ENCODE assay signal across 8 cellular contexts in the genomic region with DNA sequence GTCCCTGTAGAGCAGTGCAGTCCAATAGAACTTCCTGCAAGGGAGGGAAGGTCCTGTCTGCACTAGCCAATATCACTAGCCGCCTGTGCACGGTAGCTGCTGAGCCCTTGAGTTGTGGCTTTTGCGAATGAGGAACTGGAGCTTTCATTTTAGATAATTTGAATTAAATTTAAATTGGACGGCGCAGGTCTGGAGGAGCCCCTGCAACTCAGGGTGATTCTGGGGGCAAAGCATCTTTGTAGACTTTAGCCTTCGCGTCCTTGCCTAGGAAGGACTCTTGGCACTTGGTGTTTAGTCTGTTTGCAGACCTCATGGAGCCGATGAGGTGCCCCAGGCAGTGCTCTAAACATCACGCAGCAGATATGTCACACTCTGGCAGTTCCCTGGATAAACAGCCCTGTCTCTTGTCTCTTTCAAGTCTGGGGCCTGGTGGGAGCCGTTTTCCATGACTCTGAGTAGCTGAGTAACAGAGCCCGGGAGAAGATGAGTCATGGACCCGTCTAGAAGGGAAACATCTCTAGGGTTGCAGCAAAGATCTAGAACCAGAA.
A peak's percentile ranks its signal among the peaks of the same experiment; 100 is the strongest.
DNase-seq lines count a peak whose midpoint lies in the region; ATAC-seq lines count a peak whose summit lies in the region.

No MANE protein-coding gene starts in this region.

- CTCF ChIA-PET in activated CD8-positive, alpha-beta T cell treated with anti-CD3 and anti-CD28 coated beads, Interleukin-2, amount 10 ng/mL, durations not matched to agents 7 days and 5 days (lab: Charles Lee): interaction anchor here (1.3 to 4.3 kb wide), 4 partner anchors 9 to 49 kb away, joined by 3 to 19 read pairs (median 10); no protein-coding TSS in a partner anchor

- H3K4me1 Mint-ChIP-seq in activated CD8-positive, alpha-beta T cell treated with anti-CD3 and anti-CD28 coated beads, Interleukin-2, amount 10 ng/mL, durations not matched to agents 7 days and 5 days (ENCODE audit: low read depth): peaks cover 41% of the 10 kb centered on the region

- POLR2A ChIA-PET in activated CD8-positive, alpha-beta T cell treated with anti-CD3 and anti-CD28 coated beads, Interleukin-2, amount 10 ng/mL, durations not matched to agents 7 days and 5 days (lab: Charles Lee): no interaction called here

- no peaks in the 10 kb centered on the region for H3K27me3 Mint-ChIP-seq in activated CD8-positive, alpha-beta T cell treated with anti-CD3 and anti-CD28 coated beads, Interleukin-2, amount 10 ng/mL, durations not matched to agents 7 days and 5 days (ENCODE audit: low read depth)

- H3K27ac Mint-ChIP-seq in activated CD8-positive, alpha-beta T cell treated with anti-CD3 and anti-CD28 coated beads, Interleukin-2, amount 10 ng/mL, durations not matched to agents 7 days and 5 days: peak overlapping the region; percentile 27

- no peak overlapping the region for H3K4me3 Mint-ChIP-seq in activated CD8-positive, alpha-beta T cell treated with anti-CD3 and anti-CD28 coated beads, Interleukin-2, amount 10 ng/mL, durations not matched to agents 7 days and 5 days

- ATAC-seq in GM21367 (IDR thresholded peaks at IDR 0.05; ENCODE audit: unreplicated experiment) (peak; percentile 69), HG03571 (IDR thresholded peaks at IDR 0.05; ENCODE audit: unreplicated experiment) (peak; percentile 65)
- no peak for ATAC-seq in activated CD8-positive, alpha-beta T cell treated with anti-CD3 and anti-CD28 coated beads, Interleukin-2, amount 10 ng/mL, durations not matched to agents 7 days and 5 days

- peaks cover 21% of the 10 kb centered on the region for H3K36me3 Mint-ChIP-seq in activated CD8-positive, alpha-beta T cell treated with anti-CD3 and anti-CD28 coated beads, Interleukin-2, amount 10 ng/mL, durations not matched to agents 7 days and 5 days (ENCODE audit: low read depth)

- DNase-seq in GM04504 (ENCODE audit: low read depth) (peak; percentile 17), left kidney (ENCODE audit: low read depth, low spot score) (peak; percentile 77), NCI-H524 treated with DMSO at 0.1 percent for 48 hours (lab: John Stamatoyannopoulos, UW) (no peak), amygdala (lab: John Stamatoyannopoulos, UW) (no peak)
- DNase-seq in activated CD8-positive, alpha-beta T cell treated with anti-CD3 and anti-CD28 coated beads, Interleukin-2, amount 10 ng/mL, durations not matched to agents 7 days and 5 days: no peak
- no peak for DNase-seq in activated CD8-positive, alpha-beta memory T cell treated with anti-CD3 and anti-CD28 coated beads, Interleukin-2, amount 50 U/mL, for 4 hours

- no peaks in the 10 kb centered on the region for H3K9me3 Mint-ChIP-seq in activated CD8-positive, alpha-beta T cell treated with anti-CD3 and anti-CD28 coated beads, Interleukin-2, amount 10 ng/mL, durations not matched to agents 7 days and 5 days (ENCODE audit: insufficient read depth)

Comparison
In these comparisons a context has a peak if more than half of its experiments do, and no peak if none do; other contexts are left out.
1. DNase-seq: peak in GM04504 (single experiment) and left kidney (single experiment); none in activated CD8-positive, alpha-beta T cell treated with anti-CD3 and anti-CD28 coated beads, Interleukin-2, amount 10 ng/mL, durations not matched to agents 7 days and 5 days (single experiment), NCI-H524 treated with DMSO at 0.1 percent for 48 hours (single experiment), amygdala (0 of 56) and activated CD8-positive, alpha-beta memory T cell treated with anti-CD3 and anti-CD28 coated beads, Interleukin-2, amount 50 U/mL, for 4 hours (single experiment).